ENCODE assay signal across 1 cellular context in the genomic region with DNA sequence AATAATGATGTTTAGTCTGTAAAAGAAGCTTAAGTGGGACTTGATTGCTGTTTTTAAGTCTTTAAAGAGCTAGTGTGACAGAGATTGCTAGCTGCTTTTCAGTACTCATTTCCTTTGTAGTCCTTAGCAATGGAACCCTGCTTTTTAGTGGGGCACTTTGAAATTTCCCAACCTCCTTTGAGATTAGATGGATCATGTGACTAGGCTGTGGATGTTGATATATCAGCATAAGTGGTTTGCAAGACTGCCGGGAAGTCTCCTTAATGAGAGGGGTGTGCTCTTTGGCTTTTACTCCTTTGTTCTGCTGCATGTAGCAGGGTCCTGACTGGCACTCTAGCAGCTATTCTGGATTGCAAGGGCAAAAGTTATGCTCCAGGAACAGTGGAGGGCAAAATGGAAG.
TF ChIP-seq lines count a peak whose summit lies in the region.

No MANE protein-coding gene starts in this region.

TF ChIP-seq in K562, 482 proteins besides CTCF, POLR2A, EP300 and RAD21 (continued from another document and continues in another):
- TF ChIP-seq, protein P1, sequence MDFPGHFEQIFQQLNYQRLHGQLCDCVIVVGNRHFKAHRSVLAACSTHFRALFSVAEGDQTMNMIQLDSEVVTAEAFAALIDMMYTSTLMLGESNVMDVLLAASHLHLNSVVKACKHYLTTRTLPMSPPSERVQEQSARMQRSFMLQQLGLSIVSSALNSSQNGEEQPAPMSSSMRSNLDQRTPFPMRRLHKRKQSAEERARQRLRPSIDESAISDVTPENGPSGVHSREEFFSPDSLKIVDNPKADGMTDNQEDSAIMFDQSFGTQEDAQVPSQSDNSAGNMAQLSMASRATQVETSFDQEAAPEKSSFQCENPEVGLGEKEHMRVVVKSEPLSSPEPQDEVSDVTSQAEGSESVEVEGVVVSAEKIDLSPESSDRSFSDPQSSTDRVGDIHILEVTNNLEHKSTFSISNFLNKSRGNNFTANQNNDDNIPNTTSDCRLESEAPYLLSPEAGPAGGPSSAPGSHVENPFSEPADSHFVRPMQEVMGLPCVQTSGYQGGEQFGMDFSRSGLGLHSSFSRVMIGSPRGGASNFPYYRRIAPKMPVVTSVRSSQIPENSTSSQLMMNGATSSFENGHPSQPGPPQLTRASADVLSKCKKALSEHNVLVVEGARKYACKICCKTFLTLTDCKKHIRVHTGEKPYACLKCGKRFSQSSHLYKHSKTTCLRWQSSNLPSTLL (IDR thresholded peaks at IDR 0.05), result no peak
- TF ChIP-seq NFRKB (IDR thresholded peaks at IDR 0.05; ENCODE audit: low read depth) (no peak), ZNF764 (CRISPR knock-in tag; IDR thresholded peaks at IDR 0.05; ENCODE audit: low read depth) (no peak), NR2F6 (CRISPR knock-in tag; IDR thresholded peaks at IDR 0.05) (no peak), FOXJ2 (tag; IDR thresholded peaks at IDR 0.05) (no peak), MIER1 (IDR thresholded peaks at IDR 0.05; ENCODE audit: low read depth) (no peak), ZNF263 (CRISPR knock-in tag; IDR thresholded peaks at IDR 0.05; ENCODE audit: borderline replicate concordance) (no peak), STAT5A (IDR thresholded peaks at IDR 0.05; ENCODE audit: borderline replicate concordance, low read length) (no peak), SUPT5H (IDR thresholded peaks at IDR 0.05) (no peak), ELF2 (CRISPR knock-in tag; IDR thresholded peaks at IDR 0.05) (no peak), BRCA1 (IDR thresholded peaks at IDR 0.05) (no peak), BRCA1 (CRISPR knock-in tag; IDR thresholded peaks at IDR 0.05) (no peak), ZBED1 (IDR thresholded peaks at IDR 0.05) (no peak), CBX2 (IDR thresholded peaks at IDR 0.05; ENCODE audit: insufficient read depth, low read length, poor library complexity, severe bottlenecking) (no peak), ZBTB7A (IDR thresholded peaks at IDR 0.05; ENCODE audit: borderline replicate concordance, control insufficient read depth, low read depth, low read length) (no peak), ARID1B (IDR thresholded peaks at IDR 0.05) (no peak), HDGF (IDR thresholded peaks at IDR 0.05) (0 out of 2 replicates have a peak, but pooled peaks have one; percentile 41), COPS2 (conservative IDR thresholded peaks at IDR 0.05) (no peak), SAFB (IDR thresholded peaks at IDR 0.05; ENCODE audit: borderline replicate concordance, low read depth, low read length) (no peak), POLR2AphosphoS5 (IDR thresholded peaks at IDR 0.05; ENCODE audit: control insufficient read depth, insufficient read depth, low read depth, low read length) (no peak), EZH2 (IDR thresholded peaks at IDR 0.05; ENCODE audit: borderline replicate concordance, low read depth, low read length) (no peak), NUFIP1 (IDR thresholded peaks at IDR 0.05; ENCODE audit: partially characterized antibody) (no peak), ZEB2 (IDR thresholded peaks at IDR 0.05) (no peak), DPF2 (IDR thresholded peaks at IDR 0.05) (0 out of 2 replicates have a peak, but pooled peaks have one; percentile 20), CBFA2T2 (conservative IDR thresholded peaks at IDR 0.05) (peak; percentile 31), ETV6 (IDR thresholded peaks at IDR 0.05; ENCODE audit: borderline replicate concordance in 1 of 2, low read depth in 2 of 2, low read length in 1 of 2) (no peak), ETV6 (CRISPR knock-in tag; IDR thresholded peaks at IDR 0.05; ENCODE audit: borderline replicate concordance) (no peak), ZNF75A (CRISPR knock-in tag; IDR thresholded peaks at IDR 0.05) (no peak), ILK (tag; IDR thresholded peaks at IDR 0.05; ENCODE audit: borderline replicate concordance, low read depth) (no peak), EHMT2 (IDR thresholded peaks at IDR 0.05) (peak; percentile 42; the same call in 1 of the 2 replicates), BRD4 (IDR thresholded peaks at IDR 0.05) (no peak), NFXL1 (CRISPR knock-in tag; IDR thresholded peaks at IDR 0.05) (no peak), MCM5 (IDR thresholded peaks at IDR 0.05; ENCODE audit: low read depth) (no peak), DMBX1 (CRISPR knock-in tag; IDR thresholded peaks at IDR 0.05; ENCODE audit: borderline replicate concordance) (no peak), RFX7 (CRISPR knock-in tag; IDR thresholded peaks at IDR 0.05) (no peak), JUN (IDR thresholded peaks at IDR 0.05; ENCODE audit: borderline replicate concordance, low read depth, low read length) (no peak), JUN (CRISPR knock-in tag; IDR thresholded peaks at IDR 0.05; ENCODE audit: borderline replicate concordance) (no peak), ZNF124 (CRISPR knock-in tag; IDR thresholded peaks at IDR 0.05) (no peak), ZFPM2 (CRISPR knock-in tag; IDR thresholded peaks at IDR 0.05) (0 out of 2 replicates have a peak, but pooled peaks have one; percentile 69), SOX6 (IDR thresholded peaks at IDR 0.05) (0 out of 2 replicates have a peak, but pooled peaks have one; percentile 9), SAFB2 (IDR thresholded peaks at IDR 0.05; ENCODE audit: borderline replicate concordance, low read depth, low read length, severe bottlenecking) (no peak), GTF2E2 (tag; IDR thresholded peaks at IDR 0.05) (no peak), MYBL2 (IDR thresholded peaks at IDR 0.05; ENCODE audit: low read depth) (no peak; the same call in 1 of the 2 replicates), MYBL2 (CRISPR knock-in tag; IDR thresholded peaks at IDR 0.05; ENCODE audit: borderline replicate concordance) (no peak), BCOR (IDR thresholded peaks at IDR 0.05) (no peak), SMC3 (conservative IDR thresholded peaks at IDR 0.05; ENCODE audit: insufficient read depth, low read depth, low read length) (no peak), ZNF197 (CRISPR knock-in tag; IDR thresholded peaks at IDR 0.05; ENCODE audit: low read depth) (peak; percentile 67; the same call in 1 of the 2 replicates)
- TF ChIP-seq, protein P2, sequence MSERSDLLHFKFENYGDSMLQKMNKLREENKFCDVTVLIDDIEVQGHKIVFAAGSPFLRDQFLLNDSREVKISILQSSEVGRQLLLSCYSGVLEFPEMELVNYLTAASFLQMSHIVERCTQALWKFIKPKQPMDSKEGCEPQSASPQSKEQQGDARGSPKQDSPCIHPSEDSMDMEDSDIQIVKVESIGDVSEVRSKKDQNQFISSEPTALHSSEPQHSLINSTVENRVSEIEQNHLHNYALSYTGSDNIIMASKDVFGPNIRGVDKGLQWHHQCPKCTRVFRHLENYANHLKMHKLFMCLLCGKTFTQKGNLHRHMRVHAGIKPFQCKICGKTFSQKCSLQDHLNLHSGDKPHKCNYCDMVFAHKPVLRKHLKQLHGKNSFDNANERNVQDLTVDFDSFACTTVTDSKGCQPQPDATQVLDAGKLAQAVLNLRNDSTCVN (CRISPR knock-in tag; IDR thresholded peaks at IDR 0.05), result no peak
- TF ChIP-seq, protein P3, sequence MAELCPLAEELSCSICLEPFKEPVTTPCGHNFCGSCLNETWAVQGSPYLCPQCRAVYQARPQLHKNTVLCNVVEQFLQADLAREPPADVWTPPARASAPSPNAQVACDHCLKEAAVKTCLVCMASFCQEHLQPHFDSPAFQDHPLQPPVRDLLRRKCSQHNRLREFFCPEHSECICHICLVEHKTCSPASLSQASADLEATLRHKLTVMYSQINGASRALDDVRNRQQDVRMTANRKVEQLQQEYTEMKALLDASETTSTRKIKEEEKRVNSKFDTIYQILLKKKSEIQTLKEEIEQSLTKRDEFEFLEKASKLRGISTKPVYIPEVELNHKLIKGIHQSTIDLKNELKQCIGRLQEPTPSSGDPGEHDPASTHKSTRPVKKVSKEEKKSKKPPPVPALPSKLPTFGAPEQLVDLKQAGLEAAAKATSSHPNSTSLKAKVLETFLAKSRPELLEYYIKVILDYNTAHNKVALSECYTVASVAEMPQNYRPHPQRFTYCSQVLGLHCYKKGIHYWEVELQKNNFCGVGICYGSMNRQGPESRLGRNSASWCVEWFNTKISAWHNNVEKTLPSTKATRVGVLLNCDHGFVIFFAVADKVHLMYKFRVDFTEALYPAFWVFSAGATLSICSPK (IDR thresholded peaks at IDR 0.05; ENCODE audit: borderline replicate concordance), result no peak
- TF ChIP-seq, protein P4, sequence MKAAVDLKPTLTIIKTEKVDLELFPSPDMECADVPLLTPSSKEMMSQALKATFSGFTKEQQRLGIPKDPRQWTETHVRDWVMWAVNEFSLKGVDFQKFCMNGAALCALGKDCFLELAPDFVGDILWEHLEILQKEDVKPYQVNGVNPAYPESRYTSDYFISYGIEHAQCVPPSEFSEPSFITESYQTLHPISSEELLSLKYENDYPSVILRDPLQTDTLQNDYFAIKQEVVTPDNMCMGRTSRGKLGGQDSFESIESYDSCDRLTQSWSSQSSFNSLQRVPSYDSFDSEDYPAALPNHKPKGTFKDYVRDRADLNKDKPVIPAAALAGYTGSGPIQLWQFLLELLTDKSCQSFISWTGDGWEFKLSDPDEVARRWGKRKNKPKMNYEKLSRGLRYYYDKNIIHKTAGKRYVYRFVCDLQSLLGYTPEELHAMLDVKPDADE (conservative IDR thresholded peaks at IDR 0.05; ENCODE audit: control insufficient read depth, low read depth, low read length), result no peak
- TF ChIP-seq, protein P5, sequence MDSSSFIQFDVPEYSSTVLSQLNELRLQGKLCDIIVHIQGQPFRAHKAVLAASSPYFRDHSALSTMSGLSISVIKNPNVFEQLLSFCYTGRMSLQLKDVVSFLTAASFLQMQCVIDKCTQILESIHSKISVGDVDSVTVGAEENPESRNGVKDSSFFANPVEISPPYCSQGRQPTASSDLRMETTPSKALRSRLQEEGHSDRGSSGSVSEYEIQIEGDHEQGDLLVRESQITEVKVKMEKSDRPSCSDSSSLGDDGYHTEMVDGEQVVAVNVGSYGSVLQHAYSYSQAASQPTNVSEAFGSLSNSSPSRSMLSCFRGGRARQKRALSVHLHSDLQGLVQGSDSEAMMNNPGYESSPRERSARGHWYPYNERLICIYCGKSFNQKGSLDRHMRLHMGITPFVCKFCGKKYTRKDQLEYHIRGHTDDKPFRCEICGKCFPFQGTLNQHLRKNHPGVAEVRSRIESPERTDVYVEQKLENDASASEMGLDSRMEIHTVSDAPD (CRISPR knock-in tag; IDR thresholded peaks at IDR 0.05), result no peak
- TF ChIP-seq, protein P6, sequence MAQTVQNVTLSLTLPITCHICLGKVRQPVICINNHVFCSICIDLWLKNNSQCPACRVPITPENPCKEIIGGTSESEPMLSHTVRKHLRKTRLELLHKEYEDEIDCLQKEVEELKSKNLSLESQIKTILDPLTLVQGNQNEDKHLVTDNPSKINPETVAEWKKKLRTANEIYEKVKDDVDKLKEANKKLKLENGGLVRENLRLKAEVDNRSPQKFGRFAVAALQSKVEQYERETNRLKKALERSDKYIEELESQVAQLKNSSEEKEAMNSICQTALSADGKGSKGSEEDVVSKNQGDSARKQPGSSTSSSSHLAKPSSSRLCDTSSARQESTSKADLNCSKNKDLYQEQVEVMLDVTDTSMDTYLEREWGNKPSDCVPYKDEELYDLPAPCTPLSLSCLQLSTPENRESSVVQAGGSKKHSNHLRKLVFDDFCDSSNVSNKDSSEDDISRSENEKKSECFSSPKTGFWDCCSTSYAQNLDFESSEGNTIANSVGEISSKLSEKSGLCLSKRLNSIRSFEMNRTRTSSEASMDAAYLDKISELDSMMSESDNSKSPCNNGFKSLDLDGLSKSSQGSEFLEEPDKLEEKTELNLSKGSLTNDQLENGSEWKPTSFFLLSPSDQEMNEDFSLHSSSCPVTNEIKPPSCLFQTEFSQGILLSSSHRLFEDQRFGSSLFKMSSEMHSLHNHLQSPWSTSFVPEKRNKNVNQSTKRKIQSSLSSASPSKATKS (CRISPR knock-in tag; IDR thresholded peaks at IDR 0.05), result no peak
- TF ChIP-seq, protein P7, sequence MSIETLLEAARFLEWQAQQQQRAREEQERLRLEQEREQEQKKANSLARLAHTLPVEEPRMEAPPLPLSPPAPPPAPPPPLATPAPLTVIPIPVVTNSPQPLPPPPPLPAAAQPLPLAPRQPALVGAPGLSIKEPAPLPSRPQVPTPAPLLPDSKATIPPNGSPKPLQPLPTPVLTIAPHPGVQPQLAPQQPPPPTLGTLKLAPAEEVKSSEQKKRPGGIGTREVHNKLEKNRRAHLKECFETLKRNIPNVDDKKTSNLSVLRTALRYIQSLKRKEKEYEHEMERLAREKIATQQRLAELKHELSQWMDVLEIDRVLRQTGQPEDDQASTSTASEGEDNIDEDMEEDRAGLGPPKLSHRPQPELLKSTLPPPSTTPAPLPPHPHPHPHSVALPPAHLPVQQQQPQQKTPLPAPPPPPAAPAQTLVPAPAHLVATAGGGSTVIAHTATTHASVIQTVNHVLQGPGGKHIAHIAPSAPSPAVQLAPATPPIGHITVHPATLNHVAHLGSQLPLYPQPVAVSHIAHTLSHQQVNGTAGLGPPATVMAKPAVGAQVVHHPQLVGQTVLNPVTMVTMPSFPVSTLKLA (conservative IDR thresholded peaks at IDR 0.05), result no peak
- TF ChIP-seq, protein P8, sequence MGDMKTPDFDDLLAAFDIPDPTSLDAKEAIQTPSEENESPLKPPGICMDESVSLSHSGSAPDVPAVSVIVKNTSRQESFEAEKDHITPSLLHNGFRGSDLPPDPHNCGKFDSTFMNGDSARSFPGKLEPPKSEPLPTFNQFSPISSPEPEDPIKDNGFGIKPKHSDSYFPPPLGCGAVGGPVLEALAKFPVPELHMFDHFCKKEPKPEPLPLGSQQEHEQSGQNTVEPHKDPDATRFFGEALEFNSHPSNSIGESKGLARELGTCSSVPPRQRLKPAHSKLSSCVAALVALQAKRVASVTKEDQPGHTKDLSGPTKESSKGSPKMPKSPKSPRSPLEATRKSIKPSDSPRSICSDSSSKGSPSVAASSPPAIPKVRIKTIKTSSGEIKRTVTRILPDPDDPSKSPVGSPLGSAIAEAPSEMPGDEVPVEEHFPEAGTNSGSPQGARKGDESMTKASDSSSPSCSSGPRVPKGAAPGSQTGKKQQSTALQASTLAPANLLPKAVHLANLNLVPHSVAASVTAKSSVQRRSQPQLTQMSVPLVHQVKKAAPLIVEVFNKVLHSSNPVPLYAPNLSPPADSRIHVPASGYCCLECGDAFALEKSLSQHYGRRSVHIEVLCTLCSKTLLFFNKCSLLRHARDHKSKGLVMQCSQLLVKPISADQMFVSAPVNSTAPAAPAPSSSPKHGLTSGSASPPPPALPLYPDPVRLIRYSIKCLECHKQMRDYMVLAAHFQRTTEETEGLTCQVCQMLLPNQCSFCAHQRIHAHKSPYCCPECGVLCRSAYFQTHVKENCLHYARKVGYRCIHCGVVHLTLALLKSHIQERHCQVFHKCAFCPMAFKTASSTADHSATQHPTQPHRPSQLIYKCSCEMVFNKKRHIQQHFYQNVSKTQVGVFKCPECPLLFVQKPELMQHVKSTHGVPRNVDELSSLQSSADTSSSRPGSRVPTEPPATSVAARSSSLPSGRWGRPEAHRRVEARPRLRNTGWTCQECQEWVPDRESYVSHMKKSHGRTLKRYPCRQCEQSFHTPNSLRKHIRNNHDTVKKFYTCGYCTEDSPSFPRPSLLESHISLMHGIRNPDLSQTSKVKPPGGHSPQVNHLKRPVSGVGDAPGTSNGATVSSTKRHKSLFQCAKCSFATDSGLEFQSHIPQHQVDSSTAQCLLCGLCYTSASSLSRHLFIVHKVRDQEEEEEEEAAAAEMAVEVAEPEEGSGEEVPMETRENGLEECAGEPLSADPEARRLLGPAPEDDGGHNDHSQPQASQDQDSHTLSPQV (IDR thresholded peaks at IDR 0.05), result peak; percentile 37; the same call in 1 of the 2 replicates
